In genomic region chr1:156096640-156097391, GRCh38 we compare ENCODE assay signal across 1 cellular context.
TF ChIP-seq lines count a peak whose summit lies in the region.

No MANE protein-coding gene starts in this region.

TF ChIP-seq in HepG2, 621 proteins besides CTCF, POLR2A, EP300 and RAD21 (continued from another document and continues in another):
- TF ChIP-seq ZBTB4 (CRISPR knock-in tag; IDR thresholded peaks at IDR 0.05; ENCODE audit: borderline replicate concordance) (0 out of 2 replicates have a peak, but pooled peaks have one; percentile 34), ZNF331 (CRISPR knock-in tag; IDR thresholded peaks at IDR 0.05) (peak; percentile 78), SRY (CRISPR knock-in tag; IDR thresholded peaks at IDR 0.05) (0 out of 2 replicates have a peak, but pooled peaks have one; percentile 43), GATA4 (IDR thresholded peaks at IDR 0.05; ENCODE audit: borderline replicate concordance, low read depth) (no peak), PCBP1 (IDR thresholded peaks at IDR 0.05; ENCODE audit: borderline replicate concordance, low read depth, low read length) (no peak), MLLT10 (CRISPR knock-in tag; IDR thresholded peaks at IDR 0.05) (no peak), CAMTA2 (CRISPR knock-in tag; IDR thresholded peaks at IDR 0.05; ENCODE audit: borderline replicate concordance) (0 out of 2 replicates have a peak, but pooled peaks have one; percentile 28), PRDM4 (CRISPR knock-in tag; IDR thresholded peaks at IDR 0.05; ENCODE audit: borderline replicate concordance) (no peak), CC2D1A (CRISPR knock-in tag; IDR thresholded peaks at IDR 0.05) (no peak), IKZF1 (IDR thresholded peaks at IDR 0.05) (no peak), ZBTB8A (CRISPR knock-in tag; IDR thresholded peaks at IDR 0.05; ENCODE audit: borderline replicate concordance, low read depth) (no peak), CENPBD1 (CRISPR knock-in tag; IDR thresholded peaks at IDR 0.05; ENCODE audit: borderline replicate concordance, low read depth) (no peak), TOPORS (CRISPR knock-in tag; IDR thresholded peaks at IDR 0.05) (no peak), RBAK (CRISPR knock-in tag; IDR thresholded peaks at IDR 0.05) (no peak), ADNP (CRISPR knock-in tag; IDR thresholded peaks at IDR 0.05) (no peak), BORCS8-MEF2B (CRISPR knock-in tag; IDR thresholded peaks at IDR 0.05) (peak; percentile 18; the same call in 1 of the 2 replicates), AGO2 (optimal IDR thresholded peaks at IDR 0.05; ENCODE audit: low read depth, low read length) (no peak), ZNF18 (CRISPR knock-in tag; IDR thresholded peaks at IDR 0.05; ENCODE audit: insufficient replicate concordance) (no peak), MEIS2 (CRISPR knock-in tag; IDR thresholded peaks at IDR 0.05) (no peak), ZC3H4 (CRISPR knock-in tag; IDR thresholded peaks at IDR 0.05; ENCODE audit: borderline replicate concordance) (no peak), GPN1 (CRISPR knock-in tag; IDR thresholded peaks at IDR 0.05; ENCODE audit: borderline replicate concordance) (no peak), DNMT1 (CRISPR knock-in tag; IDR thresholded peaks at IDR 0.05) (no peak), ZFP1 (CRISPR knock-in tag; IDR thresholded peaks at IDR 0.05) (no peak), SNAPC4 (CRISPR knock-in tag; IDR thresholded peaks at IDR 0.05) (no peak), NR2F2 (IDR thresholded peaks at IDR 0.05; ENCODE audit: borderline replicate concordance, low read depth) (no peak), NFRKB (IDR thresholded peaks at IDR 0.05) (no peak), PLRG1 (conservative IDR thresholded peaks at IDR 0.05) (no peak), CHD2 (IDR thresholded peaks at IDR 0.05; ENCODE audit: low read depth, low read length) (no peak), ZNF768 (CRISPR knock-in tag; IDR thresholded peaks at IDR 0.05) (peak; percentile 18; the same call in 1 of the 2 replicates)
- TF ChIP-seq, protein P1, sequence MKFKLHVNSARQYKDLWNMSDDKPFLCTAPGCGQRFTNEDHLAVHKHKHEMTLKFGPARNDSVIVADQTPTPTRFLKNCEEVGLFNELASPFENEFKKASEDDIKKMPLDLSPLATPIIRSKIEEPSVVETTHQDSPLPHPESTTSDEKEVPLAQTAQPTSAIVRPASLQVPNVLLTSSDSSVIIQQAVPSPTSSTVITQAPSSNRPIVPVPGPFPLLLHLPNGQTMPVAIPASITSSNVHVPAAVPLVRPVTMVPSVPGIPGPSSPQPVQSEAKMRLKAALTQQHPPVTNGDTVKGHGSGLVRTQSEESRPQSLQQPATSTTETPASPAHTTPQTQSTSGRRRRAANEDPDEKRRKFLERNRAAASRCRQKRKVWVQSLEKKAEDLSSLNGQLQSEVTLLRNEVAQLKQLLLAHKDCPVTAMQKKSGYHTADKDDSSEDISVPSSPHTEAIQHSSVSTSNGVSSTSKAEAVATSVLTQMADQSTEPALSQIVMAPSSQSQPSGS (CRISPR knock-in tag; IDR thresholded peaks at IDR 0.05), result no peak
- TF ChIP-seq, protein P2, sequence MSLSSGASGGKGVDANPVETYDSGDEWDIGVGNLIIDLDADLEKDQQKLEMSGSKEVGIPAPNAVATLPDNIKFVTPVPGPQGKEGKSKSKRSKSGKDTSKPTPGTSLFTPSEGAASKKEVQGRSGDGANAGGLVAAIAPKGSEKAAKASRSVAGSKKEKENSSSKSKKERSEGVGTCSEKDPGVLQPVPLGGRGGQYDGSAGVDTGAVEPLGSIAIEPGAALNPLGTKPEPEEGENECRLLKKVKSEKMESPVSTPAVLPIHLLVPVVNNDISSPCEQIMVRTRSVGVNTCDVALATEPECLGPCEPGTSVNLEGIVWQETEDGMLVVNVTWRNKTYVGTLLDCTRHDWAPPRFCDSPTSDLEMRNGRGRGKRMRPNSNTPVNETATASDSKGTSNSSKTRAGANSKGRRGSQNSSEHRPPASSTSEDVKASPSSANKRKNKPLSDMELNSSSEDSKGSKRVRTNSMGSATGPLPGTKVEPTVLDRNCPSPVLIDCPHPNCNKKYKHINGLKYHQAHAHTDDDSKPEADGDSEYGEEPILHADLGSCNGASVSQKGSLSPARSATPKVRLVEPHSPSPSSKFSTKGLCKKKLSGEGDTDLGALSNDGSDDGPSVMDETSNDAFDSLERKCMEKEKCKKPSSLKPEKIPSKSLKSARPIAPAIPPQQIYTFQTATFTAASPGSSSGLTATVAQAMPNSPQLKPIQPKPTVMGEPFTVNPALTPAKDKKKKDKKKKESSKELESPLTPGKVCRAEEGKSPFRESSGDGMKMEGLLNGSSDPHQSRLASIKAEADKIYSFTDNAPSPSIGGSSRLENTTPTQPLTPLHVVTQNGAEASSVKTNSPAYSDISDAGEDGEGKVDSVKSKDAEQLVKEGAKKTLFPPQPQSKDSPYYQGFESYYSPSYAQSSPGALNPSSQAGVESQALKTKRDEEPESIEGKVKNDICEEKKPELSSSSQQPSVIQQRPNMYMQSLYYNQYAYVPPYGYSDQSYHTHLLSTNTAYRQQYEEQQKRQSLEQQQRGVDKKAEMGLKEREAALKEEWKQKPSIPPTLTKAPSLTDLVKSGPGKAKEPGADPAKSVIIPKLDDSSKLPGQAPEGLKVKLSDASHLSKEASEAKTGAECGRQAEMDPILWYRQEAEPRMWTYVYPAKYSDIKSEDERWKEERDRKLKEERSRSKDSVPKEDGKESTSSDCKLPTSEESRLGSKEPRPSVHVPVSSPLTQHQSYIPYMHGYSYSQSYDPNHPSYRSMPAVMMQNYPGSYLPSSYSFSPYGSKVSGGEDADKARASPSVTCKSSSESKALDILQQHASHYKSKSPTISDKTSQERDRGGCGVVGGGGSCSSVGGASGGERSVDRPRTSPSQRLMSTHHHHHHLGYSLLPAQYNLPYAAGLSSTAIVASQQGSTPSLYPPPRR (CRISPR knock-in tag; IDR thresholded peaks at IDR 0.05; ENCODE audit: borderline replicate concordance), result 0 out of 2 replicates have a peak, but pooled peaks have one; percentile 32
- TF ChIP-seq, protein P3, sequence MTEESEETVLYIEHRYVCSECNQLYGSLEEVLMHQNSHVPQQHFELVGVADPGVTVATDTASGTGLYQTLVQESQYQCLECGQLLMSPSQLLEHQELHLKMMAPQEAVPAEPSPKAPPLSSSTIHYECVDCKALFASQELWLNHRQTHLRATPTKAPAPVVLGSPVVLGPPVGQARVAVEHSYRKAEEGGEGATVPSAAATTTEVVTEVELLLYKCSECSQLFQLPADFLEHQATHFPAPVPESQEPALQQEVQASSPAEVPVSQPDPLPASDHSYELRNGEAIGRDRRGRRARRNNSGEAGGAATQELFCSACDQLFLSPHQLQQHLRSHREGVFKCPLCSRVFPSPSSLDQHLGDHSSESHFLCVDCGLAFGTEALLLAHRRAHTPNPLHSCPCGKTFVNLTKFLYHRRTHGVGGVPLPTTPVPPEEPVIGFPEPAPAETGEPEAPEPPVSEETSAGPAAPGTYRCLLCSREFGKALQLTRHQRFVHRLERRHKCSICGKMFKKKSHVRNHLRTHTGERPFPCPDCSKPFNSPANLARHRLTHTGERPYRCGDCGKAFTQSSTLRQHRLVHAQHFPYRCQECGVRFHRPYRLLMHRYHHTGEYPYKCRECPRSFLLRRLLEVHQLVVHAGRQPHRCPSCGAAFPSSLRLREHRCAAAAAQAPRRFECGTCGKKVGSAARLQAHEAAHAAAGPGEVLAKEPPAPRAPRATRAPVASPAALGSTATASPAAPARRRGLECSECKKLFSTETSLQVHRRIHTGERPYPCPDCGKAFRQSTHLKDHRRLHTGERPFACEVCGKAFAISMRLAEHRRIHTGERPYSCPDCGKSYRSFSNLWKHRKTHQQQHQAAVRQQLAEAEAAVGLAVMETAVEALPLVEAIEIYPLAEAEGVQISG (CRISPR knock-in tag; IDR thresholded peaks at IDR 0.05), result peak; percentile 49; the same call in 1 of the 2 replicates
- TF ChIP-seq, protein P4, sequence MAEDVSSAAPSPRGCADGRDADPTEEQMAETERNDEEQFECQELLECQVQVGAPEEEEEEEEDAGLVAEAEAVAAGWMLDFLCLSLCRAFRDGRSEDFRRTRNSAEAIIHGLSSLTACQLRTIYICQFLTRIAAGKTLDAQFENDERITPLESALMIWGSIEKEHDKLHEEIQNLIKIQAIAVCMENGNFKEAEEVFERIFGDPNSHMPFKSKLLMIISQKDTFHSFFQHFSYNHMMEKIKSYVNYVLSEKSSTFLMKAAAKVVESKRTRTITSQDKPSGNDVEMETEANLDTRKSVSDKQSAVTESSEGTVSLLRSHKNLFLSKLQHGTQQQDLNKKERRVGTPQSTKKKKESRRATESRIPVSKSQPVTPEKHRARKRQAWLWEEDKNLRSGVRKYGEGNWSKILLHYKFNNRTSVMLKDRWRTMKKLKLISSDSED (CRISPR knock-in tag; IDR thresholded peaks at IDR 0.05), result 0 out of 2 replicates have a peak, but pooled peaks have one; percentile 46
